ENCODE assay signal across 13 cellular contexts in genomic region chr9:92378825-92379535, GRCh38. TPM values are rescaled to one million over a fixed set of nuclear protein-coding genes. Genes with fewer than 3 reads are reported as not detected.
DNase-seq lines count a peak whose midpoint lies in the region; ATAC-seq, FAIRE-seq and TF ChIP-seq lines count a peak whose summit lies in the region.
"Had no signal": no experiment of that assay in that cellular context is flagged by ENCODE, and none has a peak within 500 bp of the region (broad histone marks: within the 10 kb centered on the region; RNA-seq: fewer than 3 reads in every experiment).

No MANE protein-coding gene starts in this region.

- peaks cover 40% of the 10 kb centered on the region for H3K36me3 Mint-ChIP-seq in activated CD8-positive, alpha-beta T cell treated with anti-CD3 and anti-CD28 coated beads, Interleukin-2, amount 10 ng/mL, durations not matched to agents 7 days and 5 days (ENCODE audit: low read depth)
- peaks cover 27% of the 10 kb centered on the region for H3K36me3 Mint-ChIP-seq in activated CD8-positive, alpha-beta T cell treated with anti-CD3 and anti-CD28 coated beads for 36 hours (ENCODE audit: low read depth)
- peaks cover 22 to 49% of the 10 kb centered on the region in 2 donors for H3K36me3 Mint-ChIP-seq in stimulated activated naive B cell treated with anti-CD40 and anti-IgM and Interleukin-4, amounts not matched to agents 10 μg/mL and 1 μg/mL and 100 μg/mL, for 72 hours

- H4K20me1 ChIP-seq in MM.1S (ENCODE audit: insufficient read depth, low read length), result no peaks in the 10 kb centered on the region

- peak; percentile 85 for ATAC-seq in activated CD8-positive, alpha-beta T cell treated with anti-CD3 and anti-CD28 coated beads, Interleukin-2, amount 10 ng/mL, durations not matched to agents 7 days and 5 days
- no peak for ATAC-seq in activated CD8-positive, alpha-beta T cell treated with anti-CD3 and anti-CD28 coated beads for 36 hours
- no peak for ATAC-seq in stimulated activated naive B cell treated with anti-CD40 and anti-IgM and Interleukin-4, amounts not matched to agents 10 μg/mL and 1 μg/mL and 100 μg/mL, for 72 hours (replicated peaks)

- H3K9ac ChIP-seq in MM.1S (ENCODE audit: low read length), result no peak overlapping the region

- H3K4me1 Mint-ChIP-seq in activated CD8-positive, alpha-beta T cell treated with anti-CD3 and anti-CD28 coated beads, Interleukin-2, amount 10 ng/mL, durations not matched to agents 7 days and 5 days (ENCODE audit: low read depth), result peaks cover 13% of the 10 kb centered on the region
- H3K4me1 Mint-ChIP-seq in activated CD8-positive, alpha-beta T cell treated with anti-CD3 and anti-CD28 coated beads for 36 hours (ENCODE audit: low read depth), result peaks cover 11% of the 10 kb centered on the region
- peaks cover 0 to 2% of the 10 kb centered on the region in 2 donors for H3K4me1 Mint-ChIP-seq in stimulated activated naive B cell treated with anti-CD40 and anti-IgM and Interleukin-4, amounts not matched to agents 10 μg/mL and 1 μg/mL and 100 μg/mL, for 72 hours

- no peak overlapping the region for H3K4me3 Mint-ChIP-seq in activated CD8-positive, alpha-beta T cell treated with anti-CD3 and anti-CD28 coated beads, Interleukin-2, amount 10 ng/mL, durations not matched to agents 7 days and 5 days
- H3K4me3 Mint-ChIP-seq in activated CD8-positive, alpha-beta T cell treated with anti-CD3 and anti-CD28 coated beads for 36 hours, result no peak overlapping the region
- no peak overlapping the region for H3K4me3 Mint-ChIP-seq in stimulated activated naive B cell treated with anti-CD40 and anti-IgM and Interleukin-4, amounts not matched to agents 10 μg/mL and 1 μg/mL and 100 μg/mL, for 72 hours

- H3K27me3 Mint-ChIP-seq in activated CD8-positive, alpha-beta T cell treated with anti-CD3 and anti-CD28 coated beads, Interleukin-2, amount 10 ng/mL, durations not matched to agents 7 days and 5 days (ENCODE audit: low read depth), result no peaks in the 10 kb centered on the region
- H3K27me3 Mint-ChIP-seq in activated CD8-positive, alpha-beta T cell treated with anti-CD3 and anti-CD28 coated beads for 36 hours, result no peaks in the 10 kb centered on the region
- H3K27me3 Mint-ChIP-seq in stimulated activated naive B cell treated with anti-CD40 and anti-IgM and Interleukin-4, amounts not matched to agents 10 μg/mL and 1 μg/mL and 100 μg/mL, for 72 hours, result no peaks in the 10 kb centered on the region

- no peaks in the 10 kb centered on the region for H3K9me3 ChIP-seq in small intestine (ENCODE audit: control insufficient read depth, low read depth)
- H3K9me3 ChIP-seq in MM.1S (replicated peaks; ENCODE audit: insufficient read depth, low read length), result no peaks in the 10 kb centered on the region
- H3K9me3 ChIP-seq in right atrium auricular region, result peaks cover 5 to 9% of the 10 kb centered on the region in 2 donors

- TF ChIP-seq CTCF in activated CD8-positive, alpha-beta T cell treated with anti-CD3 and anti-CD28 coated beads for 36 hours (IDR thresholded peaks at IDR 0.05), result no peak
- no peak for TF ChIP-seq CTCF in MM.1S (IDR thresholded peaks at IDR 0.05; ENCODE audit: low read length)
- TF ChIP-seq CTCF in right atrium auricular region (IDR thresholded peaks at IDR 0.05), result no peak

- 22 to 64% (median 35%) methylated on average over 6 of the region's 6 CpGs for WGBS in small intestine, 3 donors

- intact Hi-C loops in activated CD8-positive, alpha-beta T cell treated with anti-CD3 and anti-CD28 coated beads for 36 hours (cut with micrococcal nuclease), result no loop called here

- CTCF ChIA-PET in activated CD8-positive, alpha-beta T cell treated with anti-CD3 and anti-CD28 coated beads, Interleukin-2, amount 10 ng/mL, durations not matched to agents 7 days and 5 days (lab: Charles Lee), result no interaction called here
- CTCF ChIA-PET in activated CD8-positive, alpha-beta T cell treated with anti-CD3 and anti-CD28 coated beads for 36 hours (lab: Charles Lee), result no interaction called here

- H3K9me2 ChIP-seq in MM.1S (replicated peaks; ENCODE audit: insufficient read depth, low read length), result no peaks in the 10 kb centered on the region

- no peak overlapping the region for H3K27ac Mint-ChIP-seq in activated CD8-positive, alpha-beta T cell treated with anti-CD3 and anti-CD28 coated beads, Interleukin-2, amount 10 ng/mL, durations not matched to agents 7 days and 5 days
- no peak overlapping the region for H3K27ac Mint-ChIP-seq in activated CD8-positive, alpha-beta T cell treated with anti-CD3 and anti-CD28 coated beads for 36 hours
- no peak overlapping the region for H3K27ac Mint-ChIP-seq in stimulated activated naive B cell treated with anti-CD40 and anti-IgM and Interleukin-4, amounts not matched to agents 10 μg/mL and 1 μg/mL and 100 μg/mL, for 72 hours

- H3K9me3 Mint-ChIP-seq in activated CD8-positive, alpha-beta T cell treated with anti-CD3 and anti-CD28 coated beads, Interleukin-2, amount 10 ng/mL, durations not matched to agents 7 days and 5 days (ENCODE audit: insufficient read depth), result peaks cover 6% of the 10 kb centered on the region
- H3K9me3 Mint-ChIP-seq in activated CD8-positive, alpha-beta T cell treated with anti-CD3 and anti-CD28 coated beads for 36 hours, result peaks cover 9% of the 10 kb centered on the region
- peaks cover 4 to 7% of the 10 kb centered on the region in 2 donors for H3K9me3 Mint-ChIP-seq in stimulated activated naive B cell treated with anti-CD40 and anti-IgM and Interleukin-4, amounts not matched to agents 10 μg/mL and 1 μg/mL and 100 μg/mL, for 72 hours

- H3K27ac ChIP-seq in small intestine (ENCODE audit: low read depth in 1 of 2, low read length in 1 of 2) (no peak overlapping the region), MM.1S (ENCODE audit: low read length) (no peak overlapping the region), right atrium auricular region (no peak overlapping the region)
- H3K27ac ChIP-seq: stomach had no signal

- no peaks in the 10 kb centered on the region for H3K27me3 ChIP-seq in small intestine (ENCODE audit: control insufficient read depth in 2 of 2, insufficient read depth in 2 of 2, low read length in 2 of 2)
- H3K27me3 ChIP-seq in MM.1S (replicated peaks; ENCODE audit: insufficient read depth, low read length), result no peaks in the 10 kb centered on the region
- no peaks in the 10 kb centered on the region for H3K27me3 ChIP-seq in right atrium auricular region
- H3K27me3 ChIP-seq: stomach had no signal

- H3K36me3 ChIP-seq in small intestine (ENCODE audit: control insufficient read depth in 2 of 2, insufficient read depth in 2 of 2, low read length in 2 of 2) (no peaks in the 10 kb centered on the region), MM.1S (replicated peaks; ENCODE audit: insufficient read depth, low read length) (no peaks in the 10 kb centered on the region), right atrium auricular region (no peaks in the 10 kb centered on the region)
- H3K36me3 ChIP-seq: stomach had no signal

- peaks cover 0 to 2% of the 10 kb centered on the region in 2 donors for H3K4me1 ChIP-seq in small intestine (ENCODE audit: control insufficient read depth in 2 of 2, insufficient read depth in 1 of 2, low read depth in 1 of 2, low read length in 1 of 2)
- H3K4me1 ChIP-seq in MM.1S (ENCODE audit: low read length), result no peaks in the 10 kb centered on the region
- H3K4me1 ChIP-seq in right atrium auricular region, result no peaks in the 10 kb centered on the region
- H3K4me1 ChIP-seq: stomach had no signal

- H2AFZ ChIP-seq in MM.1S (ENCODE audit: low read length), result no peak overlapping the region

- no peak overlapping the region for H3K4me3 ChIP-seq in small intestine (ENCODE audit: low read depth in 1 of 2, low read length in 2 of 2)
- no peak overlapping the region for H3K4me3 ChIP-seq in MM.1S (ENCODE audit: low read length)
- no peak overlapping the region for H3K4me3 ChIP-seq in right atrium auricular region
- H3K4me3 ChIP-seq: stomach had no signal

- DNase-seq in activated CD8-positive, alpha-beta T cell treated with anti-CD3 and anti-CD28 coated beads, Interleukin-2, amount 10 ng/mL, durations not matched to agents 7 days and 5 days, result peak; percentile 24
- DNase-seq in activated CD8-positive, alpha-beta T cell treated with anti-CD3 and anti-CD28 coated beads for 36 hours, result no peak
- DNase-seq in NCI-H510A (lab: John Stamatoyannopoulos, UW), result peak; percentile 49
- DNase-seq in dermis blood vessel endothelial cell, result peak; percentile 24
- peak; percentile 57 for DNase-seq in small intestine
- DNase-seq in MM.1S, result no peak
- DNase-seq in stimulated activated naive B cell treated with anti-CD40 and anti-IgM and Interleukin-4, amounts not matched to agents 10 μg/mL and 1 μg/mL and 100 μg/mL, for 72 hours, result no peak
- no peak for DNase-seq in right atrium auricular region (ENCODE audit: low spot score)
- DNase-seq: activated CD8-positive, alpha-beta memory T cell treated with anti-CD3 and anti-CD28 coated beads, Interleukin-2, amount 50 U/mL, for 48 hours; AML-193; anterior cingulate cortex; HCEC 1CT; stomach had no signal

- no peak overlapping the region for H3K4me2 ChIP-seq in MM.1S (ENCODE audit: low read depth, low read length)

- no peaks in the 10 kb centered on the region for H3F3A ChIP-seq in MM.1S (ENCODE audit: insufficient read depth, low read length)

- no peaks in the 10 kb centered on the region for H3K79me2 ChIP-seq in MM.1S (ENCODE audit: low read length)

- POLR2A ChIA-PET in activated CD8-positive, alpha-beta T cell treated with anti-CD3 and anti-CD28 coated beads, Interleukin-2, amount 10 ng/mL, durations not matched to agents 7 days and 5 days (lab: Charles Lee), result no interaction called here
- POLR2A ChIA-PET in activated CD8-positive, alpha-beta T cell treated with anti-CD3 and anti-CD28 coated beads for 36 hours (lab: Charles Lee), result no interaction called here

- no peak for FAIRE-seq in small intestine (lab: Jason Lieb, UNC)

RNA-seq across cellular contexts. Expression of gene OGN, which starts 25.4 kb away (rescaled TPM):
- total RNA-seq in activated CD8-positive, alpha-beta T cell treated with anti-CD3 and anti-CD28 coated beads, Interleukin-2, amount 10 ng/mL, durations not matched to agents 7 days and 5 days, result not detected
- total RNA-seq in activated CD8-positive, alpha-beta T cell treated with anti-CD3 and anti-CD28 coated beads for 36 hours, result not detected
- not detected in 2 replicates for total RNA-seq in dermis blood vessel endothelial cell
- 1 to 10 TPM in 2 of 3 donors, not detected in 1; 1.1 to 6.7 TPM for polyA plus RNA-seq in small intestine
- total RNA-seq in right atrium auricular region, result 10 to 100 TPM; 15.5 to 39.1 TPM

RNA-seq across cellular contexts. Expression of gene OMD, which starts 45.3 kb away (rescaled TPM):
- not detected for total RNA-seq in activated CD8-positive, alpha-beta T cell treated with anti-CD3 and anti-CD28 coated beads, Interleukin-2, amount 10 ng/mL, durations not matched to agents 7 days and 5 days
- total RNA-seq in activated CD8-positive, alpha-beta T cell treated with anti-CD3 and anti-CD28 coated beads for 36 hours, result not detected
- total RNA-seq in dermis blood vessel endothelial cell (under 0.01 and 0.23 TPM in 2 replicates), right atrium auricular region (10 to 100 TPM; 22.7 to 26.5 TPM)
- polyA plus RNA-seq in small intestine, result 1 to 10 TPM in 1 of 3 donors, under 1 TPM in 1, not detected in 1; 0.27 to 3.6 TPM

RNA-seq across cellular contexts. Expression of gene CENPP, which starts 53.2 kb away (rescaled TPM):
- total RNA-seq in activated CD8-positive, alpha-beta T cell treated with anti-CD3 and anti-CD28 coated beads, Interleukin-2, amount 10 ng/mL, durations not matched to agents 7 days and 5 days, result 10 to 100 TPM; 26.4 to 29.1 TPM
- 10 to 100 TPM; 22.5 to 28.7 TPM for total RNA-seq in activated CD8-positive, alpha-beta T cell treated with anti-CD3 and anti-CD28 coated beads for 36 hours
- total RNA-seq in dermis blood vessel endothelial cell (2.9 and 3.3 TPM in 2 replicates), right atrium auricular region (1 to 10 TPM; 1.1 to 1.2 TPM)
- polyA plus RNA-seq in small intestine, result 1 to 10 TPM in 1 of 3 donors, under 1 TPM in 2; 0.22 to 3.3 (median 0.81) TPM

RNA-seq across cellular contexts. Expression of gene NOL8, which starts 53.8 kb away (rescaled TPM):
- 10 to 100 TPM; 51.7 to 55.3 TPM for total RNA-seq in activated CD8-positive, alpha-beta T cell treated with anti-CD3 and anti-CD28 coated beads, Interleukin-2, amount 10 ng/mL, durations not matched to agents 7 days and 5 days
- 10 to 100 TPM; 44.1 to 46.5 TPM for total RNA-seq in activated CD8-positive, alpha-beta T cell treated with anti-CD3 and anti-CD28 coated beads for 36 hours
- total RNA-seq in dermis blood vessel endothelial cell (28.2 and 29.1 TPM in 2 replicates), right atrium auricular region (10 to 100 TPM; 11.4 to 12.3 TPM)
- polyA plus RNA-seq in small intestine, result 10 to 100 TPM; 11.3 to 14.8 (median 11.4) TPM

Comparison
In these comparisons a context has a peak if more than half of its experiments do, and no peak if none do; other contexts are left out.
1. DNase-seq: peak in activated CD8-positive, alpha-beta T cell treated with anti-CD3 and anti-CD28 coated beads, Interleukin-2, amount 10 ng/mL, durations not matched to agents 7 days and 5 days (single experiment), NCI-H510A (single experiment), dermis blood vessel endothelial cell (single experiment) and small intestine (single experiment); none in activated CD8-positive, alpha-beta T cell treated with anti-CD3 and anti-CD28 coated beads for 36 hours (single experiment), MM.1S (single experiment), stimulated activated naive B cell treated with anti-CD40 and anti-IgM and Interleukin-4, amounts not matched to agents 10 μg/mL and 1 μg/mL and 100 μg/mL, for 72 hours (single experiment) and right atrium auricular region (single experiment).
2. RNA of gene OGN, which starts 25.4 kb away (total RNA-seq): 15.5 to 39.1 TPM in right atrium auricular region; not detected in activated CD8-positive, alpha-beta T cell treated with anti-CD3 and anti-CD28 coated beads for 36 hours, not detected in activated CD8-positive, alpha-beta T cell treated with anti-CD3 and anti-CD28 coated beads, Interleukin-2, amount 10 ng/mL, durations not matched to agents 7 days and 5 days and not detected in dermis blood vessel endothelial cell; every median in the first group is over 10 times any median in the second.
3. RNA of gene OMD, which starts 45.3 kb away (total RNA-seq): 22.7 to 26.5 TPM in right atrium auricular region; not detected in activated CD8-positive, alpha-beta T cell treated with anti-CD3 and anti-CD28 coated beads, Interleukin-2, amount 10 ng/mL, durations not matched to agents 7 days and 5 days, not detected in activated CD8-positive, alpha-beta T cell treated with anti-CD3 and anti-CD28 coated beads for 36 hours and under 0.01 to 0.23 TPM in dermis blood vessel endothelial cell; every median in the first group is over 10 times any median in the second.